ENCODE assay signal across 20 cellular contexts in genomic region chr1:89643577-89643976, GRCh38.
"Had no signal": no experiment of that assay in that cellular context is flagged by ENCODE, and none has a peak within 500 bp of the region (broad histone marks: within the 10 kb centered on the region; RNA-seq: fewer than 3 reads in every experiment).

No MANE protein-coding gene starts in this region.

- H3K4me1 ChIP-seq: SJSA1, transverse colon, uterus had no signal

- DNase-seq: activated CD4-positive, alpha-beta T cell treated with anti-CD3 and anti-CD28 coated beads, Interleukin-2, amount 10 ng/mL, durations not matched to agents 7 days and 5 days; activated naive CD4-positive, alpha-beta T cell; dorsolateral prefrontal cortex; endodermal cell; erythroblast; foreskin melanocyte; heart left ventricle; kidney; nephron progenitor cell; nucleus accumbens; stimulated activated CD4-positive, alpha-beta T cell treated with anti-CD3 and anti-CD28 coated beads, Interleukin-1b, Interleukin-23, amount 100 ng/mL, for 48 hours; stimulated activated CD8-positive, alpha-beta memory T cell treated with anti-CD3 and anti-CD28 coated beads, Interleukin-4, amount 100 ng/mL, for 48 hours; stimulated activated naive CD4-positive, alpha-beta T cell; transverse colon; uterus had no signal

- H3K27me3 ChIP-seq: cardiac muscle cell, dorsolateral prefrontal cortex, heart left ventricle, SJSA1, transverse colon, uterus had no signal

- H3K36me3 Mint-ChIP-seq: mesothelial cell of epicardium had no signal

- ATAC-seq: left lobe of liver, WTC11 had no signal

- H3K27me3 Mint-ChIP-seq: activated CD4-positive, alpha-beta T cell treated with anti-CD3 and anti-CD28 coated beads, Interleukin-2, amount 10 ng/mL, durations not matched to agents 7 days and 5 days had no signal

- H3K4me3 ChIP-seq: cardiac muscle cell, dorsolateral prefrontal cortex, heart left ventricle, SJSA1, transverse colon, uterus had no signal

- H3K4me1 Mint-ChIP-seq: endodermal cell, mesothelial cell of epicardium, nephron progenitor cell, WTC11 had no signal

- H3K9me3 ChIP-seq: uterus had no signal

- H3K36me3 ChIP-seq: cardiac muscle cell, heart left ventricle, transverse colon, uterus had no signal

- H3K4me3 Mint-ChIP-seq: activated CD4-positive, alpha-beta T cell treated with anti-CD3 and anti-CD28 coated beads, Interleukin-2, amount 10 ng/mL, durations not matched to agents 7 days and 5 days; endodermal cell; mesothelial cell of epicardium; nephron progenitor cell; WTC11 had no signal

- H3K27ac Mint-ChIP-seq: endodermal cell, mesothelial cell of epicardium, nephron progenitor cell, WTC11 had no signal

- H3K27ac ChIP-seq: cardiac muscle cell, SJSA1, transverse colon had no signal
